10 cellular contexts compared by ENCODE assay signal in genomic region chr17:79809530-79810137, GRCh38. TPM values are rescaled to one million over a fixed set of nuclear protein-coding genes. Genes with fewer than 3 reads are reported as not detected.
DNase-seq lines count a peak whose midpoint lies in the region; ATAC-seq and TF ChIP-seq lines count a peak whose summit lies in the region.
"Had no signal": no experiment of that assay in that cellular context is flagged by ENCODE, and none has a peak within 500 bp of the region (broad histone marks: within the 10 kb centered on the region; RNA-seq: fewer than 3 reads in every experiment).

No MANE protein-coding gene starts in this region.

- H3K36me3 ChIP-seq in A673 (ENCODE audit: insufficient read depth, low read length, poor library complexity, severe bottlenecking) (no peaks in the 10 kb centered on the region), GM06990 (ENCODE audit: control insufficient read depth, insufficient read depth, low read length) (no peaks in the 10 kb centered on the region), OCI-LY1 (ENCODE audit: insufficient read depth, low read length) (no peaks in the 10 kb centered on the region)

- H3K9me3 ChIP-seq in A673 (ENCODE audit: low read depth, low read length, poor library complexity, severe bottlenecking) (no peaks in the 10 kb centered on the region), OCI-LY1 (ENCODE audit: low read length) (no peaks in the 10 kb centered on the region)

- H3K36me3 Mint-ChIP-seq in activated naive CD8-positive, alpha-beta T cell treated with anti-CD3 and anti-CD28 coated beads, Interleukin-2, amount 50 U/mL, for 24 hours (ENCODE audit: low read depth): no peaks in the 10 kb centered on the region

- H3K79me2 ChIP-seq in OCI-LY1 (ENCODE audit: insufficient read depth, low read length): no peaks in the 10 kb centered on the region

- H3K27ac Mint-ChIP-seq in activated naive CD8-positive, alpha-beta T cell treated with anti-CD3 and anti-CD28 coated beads, Interleukin-2, amount 50 U/mL, for 24 hours: no peak overlapping the region

- H3K9me2 ChIP-seq in OCI-LY1 (ENCODE audit: low read depth, low read length): no peaks in the 10 kb centered on the region

- TF ChIP-seq CTCF in A673 (conservative IDR thresholded peaks at IDR 0.05; ENCODE audit: low read depth, low read length) (no peak), GM06990 (IDR thresholded peaks at IDR 0.05; ENCODE audit: insufficient read depth, low read length, poor library complexity, severe bottlenecking) (no peak), OCI-LY1 (IDR thresholded peaks at IDR 0.05; ENCODE audit: low read length) (no peak)

- no peaks in the 10 kb centered on the region for H3K27me3 ChIP-seq in A673 (replicated peaks; ENCODE audit: insufficient read depth, low read depth, low read length, poor library complexity)
- peaks cover 29% of the 10 kb centered on the region for H3K27me3 ChIP-seq in GM06990 (replicated peaks; ENCODE audit: control insufficient read depth, insufficient read depth, low read length)
- no peaks in the 10 kb centered on the region for H3K27me3 ChIP-seq in OCI-LY1 (ENCODE audit: insufficient read depth, low read length)

- H3K4me3 ChIP-seq in A673 (ENCODE audit: low read depth, low read length, poor library complexity, severe bottlenecking) (peak overlapping the region; percentile 49), GM06990 (replicated peaks; ENCODE audit: low read depth, low read length) (peak overlapping the region; percentile 26), OCI-LY1 (ENCODE audit: low read depth, low read length, poor library complexity, severe bottlenecking) (peak overlapping the region; percentile 40)

- H3K9ac ChIP-seq in OCI-LY1 (ENCODE audit: low read length): peak overlapping the region; percentile 44; the same call in 1 of the 2 replicates

- H3F3A ChIP-seq in OCI-LY1 (ENCODE audit: insufficient read depth, low read length): no peaks in the 10 kb centered on the region

- POLR2A ChIA-PET in A673 (lab: Charles Lee; ENCODE audit: low non-redundant PET): no interaction called here

- H3K9me3 Mint-ChIP-seq in activated naive CD8-positive, alpha-beta T cell treated with anti-CD3 and anti-CD28 coated beads, Interleukin-2, amount 50 U/mL, for 24 hours: no peaks in the 10 kb centered on the region
- H3K9me3 Mint-ChIP-seq: stimulated activated naive CD8-positive, alpha-beta T cell treated with anti-CD3 and anti-CD28 coated beads, Interleukin-15, Interleukin-2, amounts not matched to agents 100 ng/mL and 50 ng/mL, for 24 hours had no signal

- CTCF ChIA-PET in A673 (lab: Charles Lee): interaction anchor here (0.6 to 0.8 kb wide), 2 partner anchors 31 to 64 kb away, joined by 3 read pairs; no protein-coding TSS in a partner anchor

- DNase-seq in A673 (ENCODE audit: low spot score) (no peak), GM06990 (ENCODE audit: extremely low read depth, insufficient read length) (no peak), left colon (peak; percentile 55 to 59), A172 (ENCODE audit: low spot score) (no peak), posterior cingulate gyrus (no peak), C1 segment of cervical spinal cord (lab: John Stamatoyannopoulos, UW) (no peak)
- no peak for DNase-seq in activated naive CD8-positive, alpha-beta T cell treated with anti-CD3 and anti-CD28 coated beads, Interleukin-2, amount 50 U/mL, for 24 hours
- DNase-seq: NK-92 treated with Interleukin-12 subunit alpha and Interleukin-12 subunit beta, amount 100 ng/mL, for 24 hours had no signal

- intact Hi-C loops in A673 (cut with micrococcal nuclease; ENCODE audit: unreplicated experiment): loop anchor here (2.0 kb wide), 1 partner anchor 17 kb away; no protein-coding TSS in a partner anchor
- intact Hi-C loops in left colon (cut with DNase I, micrococcal nuclease): loop anchor here in 1 of 2 donors (5.0 kb wide), 1 partner anchor 33 kb away; no protein-coding TSS in a partner anchor
- intact Hi-C loops in posterior cingulate gyrus (cut with DNase I): loop anchor here (2.0 kb wide), 1 partner anchor 31 kb away; no protein-coding TSS in a partner anchor

- peaks cover 47% of the 10 kb centered on the region for H3K4me1 Mint-ChIP-seq in activated naive CD8-positive, alpha-beta T cell treated with anti-CD3 and anti-CD28 coated beads, Interleukin-2, amount 50 U/mL, for 24 hours

- no peak overlapping the region for H3K4me3 Mint-ChIP-seq in activated naive CD8-positive, alpha-beta T cell treated with anti-CD3 and anti-CD28 coated beads, Interleukin-2, amount 50 U/mL, for 24 hours

- H3K27ac ChIP-seq in A673 (ENCODE audit: low read depth, low read length, poor library complexity, severe bottlenecking): peak overlapping the region; percentile 96
- no peak overlapping the region for H3K27ac ChIP-seq in OCI-LY1 (ENCODE audit: low read depth, low read length, poor library complexity, severe bottlenecking)

- peak; percentile 49 for ATAC-seq in left colon
- no peak for ATAC-seq in activated naive CD8-positive, alpha-beta T cell treated with anti-CD3 and anti-CD28 coated beads, Interleukin-2, amount 50 U/mL, for 24 hours

- no TSS peak for BruUV-seq in A673 (replicated peaks; lab: Mats Ljungman, UMichigan)

- H3K4me2 ChIP-seq in OCI-LY1 (ENCODE audit: low read length): peak overlapping the region; percentile 59

- no peak overlapping the region for H2AFZ ChIP-seq in OCI-LY1 (ENCODE audit: low read length)

- peaks cover 36% of the 10 kb centered on the region for H3K4me1 ChIP-seq in A673 (ENCODE audit: insufficient read depth, low read length, poor library complexity, severe bottlenecking)
- peaks cover 43% of the 10 kb centered on the region for H3K4me1 ChIP-seq in OCI-LY1 (ENCODE audit: insufficient read depth, low read length, severe bottlenecking)

- peaks cover 73% of the 10 kb centered on the region for H3K27me3 Mint-ChIP-seq in activated naive CD8-positive, alpha-beta T cell treated with anti-CD3 and anti-CD28 coated beads, Interleukin-2, amount 50 U/mL, for 24 hours

- H4K20me1 ChIP-seq in OCI-LY1 (ENCODE audit: insufficient read depth, low read length): no peaks in the 10 kb centered on the region

RNA-seq across cellular contexts. Expression of gene CBX8, which starts 12.8 kb away (rescaled TPM):
- total RNA-seq in A673 (2021): 24.5 and 27.0 TPM in 2 replicates
- 1 to 10 TPM; 4.0 to 6.5 TPM for total RNA-seq in left colon
- total RNA-seq in A172 (2014; rRNA removed; shearing (Covaris generic)): 7.9 and 8.8 TPM in 2 replicates

RNA-seq across cellular contexts. Expression of gene CBX4, which starts 29.6 kb away (rescaled TPM):
- total RNA-seq in A673 (2021) (42.6 and 45.5 TPM in 2 replicates), left colon (10 to 100 TPM; 12.1 to 14.5 TPM)
- total RNA-seq in A172 (2014; rRNA removed; shearing (Covaris generic)): 17.2 and 20.5 TPM in 2 replicates

RNA-seq across cellular contexts. Expression of gene CBX2, which starts 31.7 kb away (rescaled TPM):
- 59.5 and 66.4 TPM in 2 replicates for total RNA-seq in A673 (2021)
- under 1 TPM; 0.49 to 0.78 TPM for total RNA-seq in left colon
- 24.7 and 27.2 TPM in 2 replicates for total RNA-seq in A172 (2014; rRNA removed; shearing (Covaris generic))

Comparison
In these comparisons a context has a peak if more than half of its experiments do, and no peak if none do; other contexts are left out.
1. DNase-seq: peak in left colon (2 of 2); none in A673 (single experiment), GM06990 (single experiment), A172 (single experiment), posterior cingulate gyrus (0 of 10), C1 segment of cervical spinal cord (0 of 14) and activated naive CD8-positive, alpha-beta T cell treated with anti-CD3 and anti-CD28 coated beads, Interleukin-2, amount 50 U/mL, for 24 hours (single experiment).
2. RNA of gene CBX2, which starts 31.7 kb away (total RNA-seq): 59.5 to 66.4 TPM in A673 and 24.7 to 27.2 TPM in A172; 0.49 to 0.78 TPM in left colon; every median in the first group is over 10 times any median in the second.
3. Peak in every context shown above with its lines, with median percentiles within 50 percentile points of each other: H3K4me3 ChIP-seq.